Comparison of ENCODE assay signal across 18 cellular contexts in the genomic region with DNA sequence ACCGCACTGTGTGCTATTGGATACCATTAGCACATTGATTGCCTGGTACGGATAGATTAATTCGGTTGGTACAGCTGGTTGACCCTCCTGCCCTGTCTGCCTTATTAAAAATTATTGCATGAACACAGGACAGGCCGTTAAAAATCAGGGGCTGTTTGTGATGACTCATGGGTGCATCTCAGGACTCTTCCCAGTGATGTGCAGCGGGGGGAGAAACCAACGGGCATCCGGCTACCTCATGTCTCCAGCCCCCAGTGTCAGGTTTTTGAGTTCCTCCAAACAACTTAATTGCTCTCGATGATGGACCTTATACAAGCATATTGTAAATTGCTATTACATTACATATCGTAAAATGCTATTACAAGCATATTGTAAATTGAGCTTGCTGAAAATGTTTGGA.
A peak's percentile ranks its signal among the peaks of the same experiment; 100 is the strongest.
DNase-seq lines count a peak whose midpoint lies in the region; ATAC-seq and TF ChIP-seq lines count a peak whose summit lies in the region.
"Had no signal": no experiment of that assay in that cellular context is flagged by ENCODE, and none has a peak within 500 bp of the region (broad histone marks: within the 10 kb centered on the region; RNA-seq: fewer than 3 reads in every experiment).

No MANE protein-coding gene starts in this region.

- no peaks in the 10 kb centered on the region for H3K27me3 ChIP-seq in BJ (ENCODE audit: control insufficient read depth, insufficient read depth, low read length)
- no peaks in the 10 kb centered on the region for H3K27me3 ChIP-seq in esophagus muscularis mucosa
- no peaks in the 10 kb centered on the region for H3K27me3 ChIP-seq in prostate gland (replicated peaks; ENCODE audit: insufficient read depth)
- H3K27me3 ChIP-seq: cardiac muscle cell, neural progenitor cell had no signal

- TF ChIP-seq EP300 in esophagus muscularis mucosa (IDR thresholded peaks at IDR 0.05): no peak

- TF ChIP-seq POLR2A in esophagus muscularis mucosa (IDR thresholded peaks at IDR 0.05; ENCODE audit: low read depth): no peak
- TF ChIP-seq POLR2A in prostate gland (IDR thresholded peaks at IDR 0.05): no peak

- H3K27ac ChIP-seq in HEK293 (ENCODE audit: extremely low read depth, low read depth, low read length) (no peak overlapping the region), esophagus muscularis mucosa (replicated peaks in 1 of 4) (peak overlapping the region; percentile 54 to 76 (median 68)), prostate gland (peak overlapping the region; percentile 81 to 90), substantia nigra (ENCODE audit: low read depth, low read length, poor library complexity, severe bottlenecking) (no peak overlapping the region)
- H3K27ac ChIP-seq: neural progenitor cell had no signal

- no peak for TF ChIP-seq CTCF in BJ (IDR thresholded peaks at IDR 0.05; ENCODE audit: insufficient read depth, low read depth, low read length)
- no peak for TF ChIP-seq CTCF in HEK293 (tag by site-specific recombination; IDR thresholded peaks at IDR 0.05)
- no peak for TF ChIP-seq CTCF in esophagus muscularis mucosa (IDR thresholded peaks at IDR 0.05)
- no peak for TF ChIP-seq CTCF in prostate gland (IDR thresholded peaks at IDR 0.05)

- no peaks in the 10 kb centered on the region for H3K4me1 ChIP-seq in HEK293 (ENCODE audit: control insufficient read depth, insufficient read depth, low read length)
- peaks cover 51 to 83% (median 73%) of the 10 kb centered on the region in 4 donors for H3K4me1 ChIP-seq in esophagus muscularis mucosa
- H3K4me1 ChIP-seq in prostate gland (replicated peaks): peaks cover 3% of the 10 kb centered on the region
- H3K4me1 ChIP-seq: HAP-1 had no signal

- POLR2A ChIA-PET in BJ (lab: Charles Lee): no interaction called here
- POLR2A ChIA-PET in HEK293 (lab: Yijun Ruan, JAX): no interaction called here

- CTCF ChIA-PET in BJ (lab: Yijun Ruan, JAX) (interaction anchor here (0.7 to 1.8 kb wide), 5 partner anchors 10 to 136 kb away, joined by 3 to 4 read pairs (median 4); no protein-coding TSS in a partner anchor), HEK293 (lab: Yijun Ruan, JAX) (interaction anchor here (0.8 kb wide), 1 partner anchor 48 kb away, joined by 3 read pairs; no protein-coding TSS in a partner anchor)

- H3K9me3 ChIP-seq in HEK293 (ENCODE audit: control insufficient read depth, insufficient read depth, low read depth, low read length) (no peaks in the 10 kb centered on the region), esophagus muscularis mucosa (no peaks in the 10 kb centered on the region), prostate gland (no peaks in the 10 kb centered on the region)
- H3K9me3 ChIP-seq: HAP-1 had no signal

- DNase-seq in BJ (ENCODE audit: low read depth) (peak; percentile 52), esophagus muscularis mucosa (ENCODE audit: extremely low spot score) (no peak), prostate gland (ENCODE audit: low spot score) (no peak), NOMO-1 (lab: John Stamatoyannopoulos, UW; ENCODE audit: unreplicated experiment in 2 of 2) (no peak), substantia nigra (lab: John Stamatoyannopoulos, UW) (no peak)
- DNase-seq: activated CD4-positive, alpha-beta T cell treated with anti-CD3 and anti-CD28 coated beads, Interleukin-2, amount 10 ng/mL, durations not matched to agents 24 days and 14 days; activated CD8-positive, alpha-beta memory T cell treated with anti-CD3 and anti-CD28 coated beads, Interleukin-2, amount 50 U/mL, for 4 hours; activated gamma-delta T cell; NCI-H187; NCI-H446; RPMI8226 had no signal

- intact Hi-C loops in esophagus muscularis mucosa (cut with DNase I) (no loop called here), prostate gland (cut with DNase I) (no loop called here)

- no peaks in the 10 kb centered on the region for H3K36me3 ChIP-seq in BJ (ENCODE audit: control insufficient read depth, insufficient read depth, low read length)
- H3K36me3 ChIP-seq in HEK293 (ENCODE audit: control insufficient read depth in 2 of 2, insufficient read depth in 1 of 2, low read length in 2 of 2): no peaks in the 10 kb centered on the region
- H3K36me3 ChIP-seq in esophagus muscularis mucosa: peaks cover 0 to 16% (median 7%) of the 10 kb centered on the region in 4 donors
- no peaks in the 10 kb centered on the region for H3K36me3 ChIP-seq in prostate gland
- H3K36me3 ChIP-seq: cardiac muscle cell, HAP-1, neural progenitor cell had no signal

- ATAC-seq in HG03139 (IDR thresholded peaks at IDR 0.05; ENCODE audit: unreplicated experiment) (no peak), HG02970 (IDR thresholded peaks at IDR 0.05; ENCODE audit: low FRiP score, unreplicated experiment) (no peak)
- ATAC-seq: stimulated activated effector memory CD8-positive, alpha-beta T cell treated with anti-CD3 and anti-CD28 coated beads, Interleukin-12 subunit alpha, Interleukin-12 subunit beta, amount 100 ng/mL, for 72 hours had no signal

- no peak overlapping the region for H3K4me3 ChIP-seq in BJ (ENCODE audit: low read depth, low read length)
- no peak overlapping the region for H3K4me3 ChIP-seq in HEK293 (ENCODE audit: low read depth, low read length)
- H3K4me3 ChIP-seq in esophagus muscularis mucosa: no peak overlapping the region
- no peak overlapping the region for H3K4me3 ChIP-seq in prostate gland
- H3K4me3 ChIP-seq: cardiac muscle cell, HAP-1, neural progenitor cell had no signal

- WGBS in esophagus muscularis mucosa: 72% methylated on average over 9 of the region's 9 CpGs
- 38% methylated on average over 9 of the region's 9 CpGs for WGBS in prostate gland

TF ChIP-seq in HEK293, 187 proteins besides CTCF, POLR2A, EP300 and RAD21:
- TF ChIP-seq ZNF37A (tag by site-specific recombination; IDR thresholded peaks at IDR 0.05): no peak
- TF ChIP-seq PRDM6 (tag by site-specific recombination; IDR thresholded peaks at IDR 0.05): peak; percentile 45; the same call in 1 of the 2 replicates
- no peak for TF ChIP-seq ZNF701 (tag by site-specific recombination; IDR thresholded peaks at IDR 0.05)

Comparison
In these comparisons a context has a peak if more than half of its experiments do, and no peak if none do; other contexts are left out.
1. H3K27ac ChIP-seq: peak in esophagus muscularis mucosa (4 of 4) and prostate gland (2 of 2); none in HEK293 (single experiment) and substantia nigra (single experiment).